21 cellular contexts compared by ENCODE assay signal in genomic region chr17:13981881-13982280, GRCh38.
A peak's percentile ranks its signal among the peaks of the same experiment; 100 is the strongest.
DNase-seq lines count a peak whose midpoint lies in the region; ATAC-seq and TF ChIP-seq lines count a peak whose summit lies in the region.
"Had no signal": no experiment of that assay in that cellular context is flagged by ENCODE, and none has a peak within 500 bp of the region (broad histone marks: within the 10 kb centered on the region; RNA-seq: fewer than 3 reads in every experiment).

No MANE protein-coding gene starts in this region.

- H3K4me1 ChIP-seq in SK-N-SH (ENCODE audit: control insufficient read depth in 1 of 2, insufficient read depth in 2 of 2, low read depth in 1 of 2, low read length in 1 of 2) (no peaks in the 10 kb centered on the region; a peak in 1 of 4 replicates), endodermal cell (ENCODE audit: control insufficient read depth, insufficient read depth, low read length) (no peaks in the 10 kb centered on the region), mesendoderm (ENCODE audit: control insufficient read depth, low read depth, low read length) (peaks cover 4% of the 10 kb centered on the region)

- H3K9me3 Mint-ChIP-seq in endodermal cell: peaks cover 4% of the 10 kb centered on the region
- H3K9me3 Mint-ChIP-seq: CD8-positive, alpha-beta T cell; GM23338; HFFc6 had no signal

- H3K23ac ChIP-seq in mesendoderm (ENCODE audit: low read length): no peak overlapping the region

- DNase-seq in SK-N-SH (peak; percentile 10), SK-N-DZ (ENCODE audit: low spot score) (peak; percentile 55), endodermal cell (peak; percentile 24), mesendoderm (peak; percentile 40), DMS153 (lab: John Stamatoyannopoulos, UW) (no peak)
- DNase-seq: 8988T; Calu3; CD8-positive, alpha-beta T cell; DMS53; DND-41; H7; HFFc6 had no signal

- H3K4me3 Mint-ChIP-seq in endodermal cell: no peak overlapping the region
- H3K4me3 Mint-ChIP-seq: B cell; CD8-positive, alpha-beta T cell; GM23338; HFFc6; IgD-negative memory B cell had no signal

- peaks cover under 1% of the 10 kb centered on the region for H3K36me3 Mint-ChIP-seq in endodermal cell (ENCODE audit: low read depth)

- no peak for ATAC-seq in SK-N-SH treated with all-trans-retinoic acid at 6 μM for 48 hours
- no peak for ATAC-seq in HG02840 (IDR thresholded peaks at IDR 0.05; ENCODE audit: low FRiP score, unreplicated experiment)
- ATAC-seq in GM18867 (IDR thresholded peaks at IDR 0.05; ENCODE audit: unreplicated experiment): no peak
- ATAC-seq: CD8-positive, alpha-beta T cell; GM23338; HCT116; HepG2 had no signal

- no peaks in the 10 kb centered on the region for H4K20me1 ChIP-seq in SK-N-SH (ENCODE audit: insufficient read depth)
- H4K20me1 ChIP-seq: BLaER1 treated with 17β-estradiol and CSF1 and Interleukin-3, amounts not matched to agents 10 nM and 100 nM had no signal

- no peak overlapping the region for H2AK5ac ChIP-seq in mesendoderm (ENCODE audit: low read length)

- no peaks in the 10 kb centered on the region for H3K9me3 ChIP-seq in SK-N-SH
- no peaks in the 10 kb centered on the region for H3K9me3 ChIP-seq in endodermal cell (ENCODE audit: control insufficient read depth, low read length)

- POLR2A ChIA-PET in SK-N-SH (lab: Yijun Ruan, JAX): no interaction called here

- no peaks in the 10 kb centered on the region for H3K79me2 ChIP-seq in SK-N-SH (ENCODE audit: insufficient read depth)
- no peaks in the 10 kb centered on the region for H3K79me2 ChIP-seq in mesendoderm (ENCODE audit: control insufficient read depth, insufficient read depth, low read length)

- H3K56ac ChIP-seq in mesendoderm (ENCODE audit: low read length): no peak overlapping the region

- no peak overlapping the region for H2BK15ac ChIP-seq in mesendoderm (replicated peaks; ENCODE audit: low read depth)

- H3K79me1 ChIP-seq in mesendoderm (ENCODE audit: low read length): no peaks in the 10 kb centered on the region

- no peaks in the 10 kb centered on the region for H3F3A ChIP-seq in SK-N-SH (replicated peaks; ENCODE audit: insufficient read depth)

- CTCF ChIA-PET in SK-N-SH (lab: Yijun Ruan, JAX): interaction anchor here (1.2 kb wide), 1 partner anchor 17 kb away, joined by 3 read pairs; no protein-coding TSS in a partner anchor

- H3K4me2 ChIP-seq in SK-N-SH (no peak overlapping the region), mesendoderm (ENCODE audit: low read length) (no peak overlapping the region)
- H3K4me2 ChIP-seq: BLaER1 treated with 17β-estradiol and CSF1 and Interleukin-3, amounts not matched to agents 10 nM and 100 nM; GM23338 had no signal

- no peaks in the 10 kb centered on the region; the same call in 1 of the 2 replicates for H3K27me3 ChIP-seq in SK-N-SH (ENCODE audit: insufficient read depth)
- no peaks in the 10 kb centered on the region for H3K27me3 ChIP-seq in endodermal cell (ENCODE audit: control insufficient read depth, insufficient read depth, low read length, poor library complexity, severe bottlenecking)
- no peaks in the 10 kb centered on the region for H3K27me3 ChIP-seq in mesendoderm (ENCODE audit: insufficient read depth, low read length, poor library complexity)
- H3K27me3 ChIP-seq: BLaER1 treated with 17β-estradiol and CSF1 and Interleukin-3, amounts not matched to agents 10 nM and 100 nM had no signal

- H3K27ac ChIP-seq in SK-N-SH (ENCODE audit: low read depth in 2 of 2, low read length in 1 of 2): no peak overlapping the region
- no peak overlapping the region for H3K27ac ChIP-seq in endodermal cell (ENCODE audit: low read depth, low read length)
- H3K27ac ChIP-seq in mesendoderm (ENCODE audit: low read depth, low read length): no peak overlapping the region
- H3K27ac ChIP-seq: BLaER1 treated with 17β-estradiol and CSF1 and Interleukin-3, amounts not matched to agents 10 nM and 100 nM had no signal

- TF ChIP-seq RAD21 in SK-N-SH (IDR thresholded peaks at IDR 0.05; ENCODE audit: low read length): no peak

- peaks cover 7% of the 10 kb centered on the region for H3K4me1 Mint-ChIP-seq in endodermal cell
- H3K4me1 Mint-ChIP-seq: B cell, IgD-negative memory B cell had no signal

- H4K8ac ChIP-seq in mesendoderm (ENCODE audit: low read depth, low read length): no peak overlapping the region

- 2% methylated on average over 3 of the region's 3 CpGs for WGBS in SK-N-SH (ENCODE audit: low lambda C conversion rate)
- 64% methylated on average over 3 of the region's 3 CpGs for WGBS in endodermal cell (ENCODE audit: insufficient coverage in 1 of 2, insufficient read length in 1 of 2), 2 experiments
- no CpG with 5 or more reads among the region's 3 CpGs for WGBS in mesendoderm (ENCODE audit: extremely low coverage, insufficient coverage, low lambda C conversion rate)

- H3K27ac Mint-ChIP-seq in endodermal cell: no peak overlapping the region
- H3K27ac Mint-ChIP-seq: B cell; CD8-positive, alpha-beta T cell; GM23338; HFFc6; IgD-negative memory B cell had no signal

- TF ChIP-seq EP300 in SK-N-SH (IDR thresholded peaks at IDR 0.05; ENCODE audit: borderline replicate concordance in 1 of 2, low read depth in 1 of 2, low read length in 1 of 2): no peak

- H3K27me3 Mint-ChIP-seq in endodermal cell (ENCODE audit: insufficient read depth): peaks cover 4% of the 10 kb centered on the region
- H3K27me3 Mint-ChIP-seq: B cell, IgD-negative memory B cell had no signal

- no peaks in the 10 kb centered on the region for H3K9me2 ChIP-seq in SK-N-SH

- H3K4ac ChIP-seq in mesendoderm (ENCODE audit: low read depth, low read length): no peak overlapping the region

- TF ChIP-seq CTCF in SK-N-SH (IDR thresholded peaks at IDR 0.05) (no peak), endodermal cell (conservative IDR thresholded peaks at IDR 0.05) (no peak)

- no peak overlapping the region for H3K4me3 ChIP-seq in SK-N-SH (ENCODE audit: low read depth in 2 of 2, low read length in 1 of 2)
- no peak overlapping the region for H3K4me3 ChIP-seq in endodermal cell (ENCODE audit: low read length)
- H3K4me3 ChIP-seq in mesendoderm (ENCODE audit: low read length): no peak overlapping the region
- H3K4me3 ChIP-seq: BLaER1 treated with 17β-estradiol and CSF1 and Interleukin-3, amounts not matched to agents 10 nM and 100 nM; GM23338 had no signal

- no peak overlapping the region for H2AFZ ChIP-seq in SK-N-SH (ENCODE audit: low read depth)
- H2AFZ ChIP-seq: GM23338 had no signal

- H4K5ac ChIP-seq in mesendoderm (ENCODE audit: low read length): no peak overlapping the region

- H3K18ac ChIP-seq in mesendoderm (ENCODE audit: low read length): no peak overlapping the region

- no peak overlapping the region for H2BK5ac ChIP-seq in mesendoderm (ENCODE audit: low read length)

- H3K9ac ChIP-seq in SK-N-SH (no peak overlapping the region), endodermal cell (ENCODE audit: extremely low read depth, low read length, poor library complexity, severe bottlenecking) (no peak overlapping the region), mesendoderm (ENCODE audit: low read length) (no peak overlapping the region)
- H3K9ac ChIP-seq: BLaER1 treated with 17β-estradiol and CSF1 and Interleukin-3, amounts not matched to agents 10 nM and 100 nM had no signal

- no peak overlapping the region for H2BK120ac ChIP-seq in mesendoderm (ENCODE audit: low read depth, low read length)

- no peaks in the 10 kb centered on the region for H3K36me3 ChIP-seq in SK-N-SH (replicated peaks in 1 of 2; ENCODE audit: control insufficient read depth in 1 of 2, insufficient read depth in 2 of 2, low read length in 1 of 2)
- H3K36me3 ChIP-seq in endodermal cell (ENCODE audit: control insufficient read depth, insufficient read depth, low read length): no peaks in the 10 kb centered on the region
- H3K36me3 ChIP-seq in mesendoderm (ENCODE audit: control insufficient read depth, insufficient read depth, low read length): no peaks in the 10 kb centered on the region

TF ChIP-seq in SK-N-SH, 30 proteins besides CTCF, POLR2A, EP300 and RAD21:
- TF ChIP-seq NFIC (IDR thresholded peaks at IDR 0.05; ENCODE audit: borderline replicate concordance): peak; percentile 36; the same call in 1 of the 2 replicates
- no peak for TF ChIP-seq NRF1 (IDR thresholded peaks at IDR 0.05; ENCODE audit: low read depth, low read length)
- no peak for TF ChIP-seq POLR2AphosphoS5 (IDR thresholded peaks at IDR 0.05; ENCODE audit: low read depth, low read length)
- TF ChIP-seq TCF12 (IDR thresholded peaks at IDR 0.05): peak; percentile 30; the same call in 1 of the 2 replicates

TF ChIP-seq in SK-N-SH treated with all-trans-retinoic acid at 6 μM for 48 hours, 23 proteins besides CTCF, POLR2A, EP300 and RAD21 (continues in another document):
- TF ChIP-seq ARNTL (CRISPR knock-in tag; IDR thresholded peaks at IDR 0.05; ENCODE audit: borderline replicate concordance, low read depth) (no peak), ZC3H10 (CRISPR knock-in tag; IDR thresholded peaks at IDR 0.05) (no peak), GLIS3 (CRISPR knock-in tag; IDR thresholded peaks at IDR 0.05) (no peak), RARB (CRISPR knock-in tag; IDR thresholded peaks at IDR 0.05) (no peak), ZFP30 (CRISPR knock-in tag; IDR thresholded peaks at IDR 0.05) (no peak), OSR1 (CRISPR knock-in tag; IDR thresholded peaks at IDR 0.05) (no peak), TCF4 (CRISPR knock-in tag; IDR thresholded peaks at IDR 0.05; ENCODE audit: borderline replicate concordance) (no peak), POU6F1 (CRISPR knock-in tag; IDR thresholded peaks at IDR 0.05; ENCODE audit: borderline replicate concordance, low read depth) (no peak), ZNF565 (CRISPR knock-in tag; conservative IDR thresholded peaks at IDR 0.05; ENCODE audit: low read depth) (no peak)
